38 cellular contexts compared by ENCODE assay signal in genomic region chr7:7169296-7169695, GRCh38.
"Had no signal": no experiment of that assay in that cellular context is flagged by ENCODE, and none has a peak within 500 bp of the region (broad histone marks: within the 10 kb centered on the region; RNA-seq: fewer than 3 reads in every experiment).

No MANE protein-coding gene starts in this region.

- H3K9me3 ChIP-seq: adrenal gland had no signal

- H3K36me3 Mint-ChIP-seq: brain had no signal

- H3K4me3 Mint-ChIP-seq: activated B cell treated with CpG ODN at 0.5 μM for 24 hours; activated CD4-positive, alpha-beta memory T cell treated with anti-CD3 and anti-CD28 coated beads for 36 hours; activated CD4-positive, alpha-beta T cell treated with anti-CD3 and anti-CD28 coated beads, Interleukin-2, amount 10 ng/mL, durations not matched to agents 24 days and 14 days; activated CD8-positive, alpha-beta T cell treated with anti-CD3 and anti-CD28 coated beads for 36 hours; activated naive CD4-positive, alpha-beta T cell treated with anti-CD3 and anti-CD28 coated beads for 36 hours; activated naive CD8-positive, alpha-beta T cell treated with anti-CD3 and anti-CD28 coated beads for 36 hours; activated T-cell treated with anti-CD3 and anti-CD28 coated beads, Interleukin-2, amount 50 U/mL, for 4 hours; activated T-cell treated with anti-CD3 and anti-CD28 coated beads, Interleukin-2, amount 50 U/mL, for 72 hours; activated T-helper 1 cell treated with anti-CD3 and anti-CD28 coated beads, Interleukin-12 subunit alpha, Interleukin-12 subunit beta, Interleukin-2, Interleukin-4 antibody, amounts not matched to agents 30 ng/mL and 10 ng/mL and 1 ng/mL, durations not matched to agents 14 hours and 24 hours and 36 hours; activated T-helper 17 cell treated with anti-CD3 and anti-CD28 coated beads, Interleukin-2, amount 50 U/mL, for 72 hours; brain; central memory CD8-positive, alpha-beta T cell; T-helper 1 cell treated with Interleukin-12 subunit alpha and Interleukin-12 subunit beta and Interleukin-4 antibody, amounts not matched to agents 30 μg/mL and 1 μg/mL, for 36 hours; T-helper 2 cell treated with Interferon-gamma antibody and Interleukin-4, amounts not matched to agents 5 μg/mL and 100 μg/mL, for 36 hours had no signal

- FAIRE-seq: bronchial epithelial cell, TTC549 had no signal

- H3K36me3 ChIP-seq: adrenal gland, cardiac muscle cell had no signal

- H3K27ac Mint-ChIP-seq: activated B cell treated with CpG ODN at 0.5 μM for 24 hours; activated CD4-positive, alpha-beta memory T cell treated with anti-CD3 and anti-CD28 coated beads for 36 hours; activated CD4-positive, alpha-beta T cell treated with anti-CD3 and anti-CD28 coated beads, Interleukin-2, amount 10 ng/mL, durations not matched to agents 24 days and 14 days; activated CD8-positive, alpha-beta T cell treated with anti-CD3 and anti-CD28 coated beads for 36 hours; activated naive CD4-positive, alpha-beta T cell treated with anti-CD3 and anti-CD28 coated beads for 36 hours; activated naive CD4-positive, alpha-beta T cell treated with anti-CD3 and anti-CD28 coated beads, Interleukin-2, amount 50 U/mL, for 72 hours; activated naive CD8-positive, alpha-beta T cell treated with anti-CD3 and anti-CD28 coated beads for 36 hours; activated T-cell treated with anti-CD3 and anti-CD28 coated beads, Interleukin-2, amount 50 U/mL, for 72 hours; activated T-helper 1 cell treated with anti-CD3 and anti-CD28 coated beads, Interleukin-12 subunit alpha, Interleukin-12 subunit beta, Interleukin-2, Interleukin-4 antibody, amounts not matched to agents 30 ng/mL and 10 ng/mL and 1 ng/mL, durations not matched to agents 14 hours and 24 hours and 36 hours; activated T-helper 17 cell treated with anti-CD3 and anti-CD28 coated beads, Interleukin-2, amount 50 U/mL, for 72 hours; brain; T-helper 1 cell treated with Interleukin-12 subunit alpha and Interleukin-12 subunit beta and Interleukin-4 antibody, amounts not matched to agents 30 μg/mL and 1 μg/mL, for 36 hours; T-helper 2 cell treated with Interferon-gamma antibody and Interleukin-4, amounts not matched to agents 5 μg/mL and 100 μg/mL, for 36 hours had no signal

- H3K27me3 ChIP-seq: adrenal gland, cardiac muscle cell had no signal

- H3K4me1 Mint-ChIP-seq: brain had no signal

- H3K27me3 Mint-ChIP-seq: activated B cell treated with CpG ODN at 0.5 μM for 24 hours; activated CD4-positive, alpha-beta memory T cell treated with anti-CD3 and anti-CD28 coated beads for 36 hours; activated CD4-positive, alpha-beta T cell treated with anti-CD3 and anti-CD28 coated beads, Interleukin-2, amount 10 ng/mL, durations not matched to agents 24 days and 14 days; activated CD8-positive, alpha-beta T cell treated with anti-CD3 and anti-CD28 coated beads for 36 hours; activated naive CD8-positive, alpha-beta T cell treated with anti-CD3 and anti-CD28 coated beads for 36 hours; activated T-helper 17 cell treated with anti-CD3 and anti-CD28 coated beads, Interleukin-2, amount 50 U/mL, for 72 hours; central memory CD8-positive, alpha-beta T cell had no signal

- DNase-seq: activated B cell treated with CpG ODN at 0.5 μM for 24 hours; activated CD4-positive, alpha-beta memory T cell treated with anti-CD3 and anti-CD28 coated beads for 36 hours; activated CD4-positive, alpha-beta T cell treated with anti-CD3 and anti-CD28 coated beads for 4 hours; activated CD4-positive, alpha-beta T cell treated with anti-CD3 and anti-CD28 coated beads, Interleukin-2, amount 10 ng/mL, durations not matched to agents 24 days and 14 days; activated CD4-positive, alpha-beta T cell treated with anti-CD3 and anti-CD28 coated beads, Interleukin-2, amount 50 U/mL, for 1 hour; activated CD4-positive, alpha-beta T cell treated with anti-CD3 and anti-CD28 coated beads, Interleukin-2, amount 50 U/mL, for 4 hours; activated CD4-positive, CD25-positive, alpha-beta regulatory T cell treated with anti-CD3 and anti-CD28 coated beads, Interleukin-2, amount 50 U/mL, for 72 hours; activated CD8-positive, alpha-beta memory T cell treated with anti-CD3 and anti-CD28 coated beads, Interleukin-2, amount 50 U/mL, for 4 hours; activated CD8-positive, alpha-beta T cell treated with anti-CD3 and anti-CD28 coated beads for 36 hours; activated effector memory CD4-positive, alpha-beta T cell treated with anti-CD3 and anti-CD28 coated beads, Interleukin-2, amount 50 U/mL, for 16 hours; activated gamma-delta T cell treated with Interleukin-2 at 50 U/mL for 16 hours; activated naive CD4-positive, alpha-beta T cell; activated naive CD4-positive, alpha-beta T cell treated with anti-CD3 and anti-CD28 coated beads for 36 hours; activated naive CD4-positive, alpha-beta T cell treated with anti-CD3 and anti-CD28 coated beads, Interleukin-2, amount 50 U/mL, for 16 hours; activated naive CD8-positive, alpha-beta T cell treated with anti-CD3 and anti-CD28 coated beads for 36 hours; activated T-cell treated with anti-CD3 and anti-CD28 coated beads for 4 hours; activated T-cell treated with anti-CD3 and anti-CD28 coated beads, Interleukin-2, amount 50 U/mL, for 1 hour; activated T-cell treated with anti-CD3 and anti-CD28 coated beads, Interleukin-2, amount 50 U/mL, for 4 hours; activated T-cell treated with anti-CD3 and anti-CD28 coated beads, Interleukin-2, amount 50 U/mL, for 72 hours; adrenal gland; amniotic stem cell; aorta; caudate nucleus; cerebellar nuclear complex; T-helper 1 cell; T-helper 2 cell; T-helper 9 cell had no signal

- H3K4me1 ChIP-seq: adrenal gland had no signal

- H3K27ac ChIP-seq: adrenal gland, cardiac muscle cell, VCaP had no signal

- ATAC-seq: activated CD8-positive, alpha-beta T cell treated with anti-CD3 and anti-CD28 coated beads for 36 hours; activated naive CD4-positive, alpha-beta T cell treated with anti-CD3 and anti-CD28 coated beads, Interleukin-2, amount 50 U/mL, for 72 hours; activated T-cell treated with anti-CD3 and anti-CD28 coated beads, Interleukin-2, amount 50 U/mL, for 4 hours; activated T-cell treated with anti-CD3 and anti-CD28 coated beads, Interleukin-2, amount 50 U/mL, for 72 hours; activated T-helper 17 cell treated with anti-CD3 and anti-CD28 coated beads, Interleukin-2, amount 50 U/mL, for 72 hours had no signal

- H3K4me3 ChIP-seq: adrenal gland, cardiac muscle cell had no signal
